Comparison of ENCODE assay signal across 14 cellular contexts in genomic region chr14:22915886-22916521, GRCh38. TPM values are rescaled to one million over a fixed set of nuclear protein-coding genes. Genes with fewer than 3 reads are reported as not detected.
DNase-seq lines count a peak whose midpoint lies in the region; ATAC-seq and TF ChIP-seq lines count a peak whose summit lies in the region.
"Had no signal": no experiment of that assay in that cellular context is flagged by ENCODE, and none has a peak within 500 bp of the region (broad histone marks: within the 10 kb centered on the region; RNA-seq: fewer than 3 reads in every experiment).

No MANE protein-coding gene starts in this region.

- H3K27me3 ChIP-seq in stomach = no peaks in the 10 kb centered on the region

- no peaks in the 10 kb centered on the region for H3K9me3 ChIP-seq in T-helper 17 cell (ENCODE audit: control insufficient read depth, low read length, poor library complexity, severe bottlenecking)
- H3K9me3 ChIP-seq in stomach = no peaks in the 10 kb centered on the region
- H3K9me3 ChIP-seq: HAP-1 had no signal

- WGBS in stomach, 5 donors = 79 to 84% (median 81%) methylated on average over 8 of the region's 8 CpGs

- peak overlapping the region; percentile 33 for H3K27ac Mint-ChIP-seq in activated CD4-positive, alpha-beta memory T cell treated with anti-CD3 and anti-CD28 coated beads for 36 hours
- H3K27ac Mint-ChIP-seq in activated CD4-positive, alpha-beta memory T cell treated with anti-CD3 and anti-CD28 coated beads, Interleukin-2, amount 10 ng/mL, durations not matched to agents 7 days and 5 days = no peak overlapping the region
- H3K27ac Mint-ChIP-seq in T-helper 17 cell = peak overlapping the region; percentile 100

- ATAC-seq in T-helper 17 cell (no peak), HG02938 (IDR thresholded peaks at IDR 0.05; ENCODE audit: unreplicated experiment) (no peak)
- ATAC-seq: stimulated activated naive B cell treated with anti-CD40 and anti-IgM and Interleukin-4, amounts not matched to agents 10 μg/mL and 1 μg/mL and 100 μg/mL, for 72 hours had no signal

- H3K4me3 ChIP-seq in fibroblast of villous mesenchyme (ENCODE audit: low read depth, low read length) = no peak overlapping the region
- no peak overlapping the region for H3K4me3 ChIP-seq in stomach
- H3K4me3 ChIP-seq: HAP-1 had no signal

- no peak for TF ChIP-seq CTCF in fibroblast of villous mesenchyme (IDR thresholded peaks at IDR 0.05; ENCODE audit: insufficient read depth, low read depth, low read length)
- no peak for TF ChIP-seq CTCF in stomach (IDR thresholded peaks at IDR 0.05)

- H3K4me3 Mint-ChIP-seq in activated CD4-positive, alpha-beta memory T cell treated with anti-CD3 and anti-CD28 coated beads for 36 hours = no peak overlapping the region
- H3K4me3 Mint-ChIP-seq in activated CD4-positive, alpha-beta memory T cell treated with anti-CD3 and anti-CD28 coated beads, Interleukin-2, amount 10 ng/mL, durations not matched to agents 7 days and 5 days = no peak overlapping the region
- no peak overlapping the region for H3K4me3 Mint-ChIP-seq in T-helper 17 cell

- peaks cover 33 to 68% (median 53%) of the 10 kb centered on the region in 4 donors for H3K4me1 ChIP-seq in stomach

- no peaks in the 10 kb centered on the region for H3K9me3 Mint-ChIP-seq in activated CD4-positive, alpha-beta memory T cell treated with anti-CD3 and anti-CD28 coated beads for 36 hours
- H3K9me3 Mint-ChIP-seq in activated CD4-positive, alpha-beta memory T cell treated with anti-CD3 and anti-CD28 coated beads, Interleukin-2, amount 10 ng/mL, durations not matched to agents 7 days and 5 days = no peaks in the 10 kb centered on the region
- H3K9me3 Mint-ChIP-seq: stimulated activated naive B cell treated with anti-CD40 and anti-IgM and Interleukin-4, amounts not matched to agents 10 μg/mL and 1 μg/mL and 100 μg/mL, for 72 hours had no signal

- no peaks in the 10 kb centered on the region for H3K27me3 Mint-ChIP-seq in activated CD4-positive, alpha-beta memory T cell treated with anti-CD3 and anti-CD28 coated beads for 36 hours
- H3K27me3 Mint-ChIP-seq in activated CD4-positive, alpha-beta memory T cell treated with anti-CD3 and anti-CD28 coated beads, Interleukin-2, amount 10 ng/mL, durations not matched to agents 7 days and 5 days = no peaks in the 10 kb centered on the region
- no peaks in the 10 kb centered on the region for H3K27me3 Mint-ChIP-seq in T-helper 17 cell
- H3K27me3 Mint-ChIP-seq: stimulated activated naive B cell treated with anti-CD40 and anti-IgM and Interleukin-4, amounts not matched to agents 10 μg/mL and 1 μg/mL and 100 μg/mL, for 72 hours had no signal

- no peak for DNase-seq in activated CD4-positive, alpha-beta memory T cell treated with anti-CD3 and anti-CD28 coated beads for 36 hours
- no peak for DNase-seq in activated CD4-positive, alpha-beta memory T cell treated with anti-CD3 and anti-CD28 coated beads, Interleukin-2, amount 10 ng/mL, durations not matched to agents 7 days and 5 days
- no peak for DNase-seq in T-helper 17 cell
- DNase-seq in fibroblast of villous mesenchyme (ENCODE audit: low read depth) = peak; percentile 79
- peak; percentile 31 for DNase-seq in stomach
- no peak for DNase-seq in COR-L47 (lab: John Stamatoyannopoulos, UW)
- no peak for DNase-seq in HK-2 (ENCODE audit: unreplicated experiment)
- DNase-seq: activated T-cell treated with anti-CD3 and anti-CD28 coated beads, Interleukin-2, amount 50 U/mL, for 48 hours; NCI-H1092; NCI-H82; stimulated activated naive B cell treated with anti-CD40 and anti-IgM and Interleukin-4, amounts not matched to agents 10 μg/mL and 1 μg/mL and 100 μg/mL, for 72 hours; T1000 had no signal

- peaks cover 30% of the 10 kb centered on the region for H3K36me3 Mint-ChIP-seq in activated CD4-positive, alpha-beta memory T cell treated with anti-CD3 and anti-CD28 coated beads for 36 hours
- H3K36me3 Mint-ChIP-seq in activated CD4-positive, alpha-beta memory T cell treated with anti-CD3 and anti-CD28 coated beads, Interleukin-2, amount 10 ng/mL, durations not matched to agents 7 days and 5 days (ENCODE audit: low read depth) = peaks cover 44% of the 10 kb centered on the region
- H3K36me3 Mint-ChIP-seq in T-helper 17 cell (ENCODE audit: low read depth) = no peaks in the 10 kb centered on the region

- POLR2A ChIA-PET in activated CD4-positive, alpha-beta memory T cell treated with anti-CD3 and anti-CD28 coated beads for 36 hours (lab: Charles Lee) = no interaction called here
- POLR2A ChIA-PET in activated CD4-positive, alpha-beta memory T cell treated with anti-CD3 and anti-CD28 coated beads, Interleukin-2, amount 10 ng/mL, durations not matched to agents 7 days and 5 days (lab: Charles Lee) = interaction anchor here (0.9 to 1.3 kb wide), 6 partner anchors 12 to 41 kb away, joined by 3 to 4 read pairs (median 3); partner anchors contain the start of genes HAUS4 and PRMT5

- no peak for TF ChIP-seq EP300 in stomach (IDR thresholded peaks at IDR 0.05)

- CTCF ChIA-PET in activated CD4-positive, alpha-beta memory T cell treated with anti-CD3 and anti-CD28 coated beads for 36 hours (lab: Charles Lee) = interaction anchor here (1.0 to 5.4 kb wide), 5 partner anchors 15 to 929 kb away, joined by 3 to 35 read pairs (median 6); no protein-coding TSS in a partner anchor
- CTCF ChIA-PET in activated CD4-positive, alpha-beta memory T cell treated with anti-CD3 and anti-CD28 coated beads, Interleukin-2, amount 10 ng/mL, durations not matched to agents 7 days and 5 days (lab: Charles Lee) = interaction anchor here (0.7 to 5.8 kb wide), 10 partner anchors 10 to 161 kb away, joined by 3 to 49 read pairs (median 5); partner anchors contain the start of genes LRP10 and PRMT5

- TF ChIP-seq POLR2A in stomach (IDR thresholded peaks at IDR 0.05) = no peak

- H3K4me1 Mint-ChIP-seq in activated CD4-positive, alpha-beta memory T cell treated with anti-CD3 and anti-CD28 coated beads for 36 hours (ENCODE audit: low read depth) = peaks cover 50% of the 10 kb centered on the region
- H3K4me1 Mint-ChIP-seq in activated CD4-positive, alpha-beta memory T cell treated with anti-CD3 and anti-CD28 coated beads, Interleukin-2, amount 10 ng/mL, durations not matched to agents 7 days and 5 days = peaks cover 50% of the 10 kb centered on the region
- peaks cover 27% of the 10 kb centered on the region for H3K4me1 Mint-ChIP-seq in T-helper 17 cell

- H3K36me3 ChIP-seq in stomach = peaks cover 9 to 44% (median 31%) of the 10 kb centered on the region in 4 donors

- intact Hi-C loops in activated CD4-positive, alpha-beta memory T cell treated with anti-CD3 and anti-CD28 coated beads for 36 hours (cut with micrococcal nuclease) = loop anchor here (5.0 kb wide), 1 partner anchor 41 kb away; the partner anchor contains the start of gene HAUS4
- intact Hi-C loops in stomach (cut with DNase I; ENCODE audit: low total_unique reads) = no loop called here

- peak overlapping the region in 4 of 5 donors; percentile 23 to 99 (median 52) for H3K27ac ChIP-seq in stomach

RNA-seq across cellular contexts. Expression of gene RBM23, which starts 2.9 kb away (rescaled TPM):
- 10 to 100 TPM; 55.0 to 56.0 TPM for total RNA-seq in activated CD4-positive, alpha-beta memory T cell treated with anti-CD3 and anti-CD28 coated beads for 36 hours
- total RNA-seq in activated CD4-positive, alpha-beta memory T cell treated with anti-CD3 and anti-CD28 coated beads, Interleukin-2, amount 10 ng/mL, durations not matched to agents 7 days and 5 days = 10 to 100 TPM; 71.8 to 73.5 TPM
- total RNA-seq in T-helper 17 cell (10 to 100 TPM; 77.3 to 88.9 TPM), fibroblast of villous mesenchyme (60.9 and 68.6 TPM in 2 replicates), stomach (100 to 1,000 TPM in 2 of 5 donors, 10 to 100 TPM in 3; 12.1 to 126 (median 94.7) TPM)
- polyA plus RNA-seq in stomach = 10 to 100 TPM; 23.5 to 59.1 (median 41.2) TPM

RNA-seq across cellular contexts. Expression of gene PRMT5, which starts 13.2 kb away (rescaled TPM):
- 100 to 1,000 TPM in 1 of 2 experiments, 10 to 100 TPM in 1; 85.6 to 100 TPM for total RNA-seq in activated CD4-positive, alpha-beta memory T cell treated with anti-CD3 and anti-CD28 coated beads for 36 hours
- 10 to 100 TPM; 46.3 to 49.8 TPM for total RNA-seq in activated CD4-positive, alpha-beta memory T cell treated with anti-CD3 and anti-CD28 coated beads, Interleukin-2, amount 10 ng/mL, durations not matched to agents 7 days and 5 days
- total RNA-seq in T-helper 17 cell (10 to 100 TPM; 22.8 to 33.9 TPM), fibroblast of villous mesenchyme (56.7 and 82.5 TPM in 2 replicates), stomach (10 to 100 TPM; 20.9 to 48.8 (median 36.2) TPM)
- polyA plus RNA-seq in stomach = 10 to 100 TPM; 32.1 to 39.6 (median 38.0) TPM

RNA-seq across cellular contexts. Expression of gene REM2, which starts 33.0 kb away (rescaled TPM):
- total RNA-seq in activated CD4-positive, alpha-beta memory T cell treated with anti-CD3 and anti-CD28 coated beads for 36 hours = under 1 TPM; 0.36 to 0.77 TPM
- total RNA-seq in activated CD4-positive, alpha-beta memory T cell treated with anti-CD3 and anti-CD28 coated beads, Interleukin-2, amount 10 ng/mL, durations not matched to agents 7 days and 5 days = 1 to 10 TPM in 1 of 2 experiments, under 1 TPM in 1; 0.98 to 1.2 TPM
- total RNA-seq in T-helper 17 cell (1 to 10 TPM; 7.2 to 8.7 TPM), fibroblast of villous mesenchyme (under 0.01 and 0.43 TPM in 2 replicates), stomach (1 to 10 TPM in 1 of 5 donors, under 1 TPM in 2, not detected in 2; 0.45 to 1.1 (median 0.87) TPM)
- 1 to 10 TPM in 1 of 3 donors, under 1 TPM in 1, not detected in 1; 0.12 to 1.2 TPM for polyA plus RNA-seq in stomach

RNA-seq across cellular contexts. Expression of gene HAUS4, which starts 40.9 kb away (rescaled TPM):
- 10 to 100 TPM; 84.4 to 86.6 TPM for total RNA-seq in activated CD4-positive, alpha-beta memory T cell treated with anti-CD3 and anti-CD28 coated beads for 36 hours
- total RNA-seq in activated CD4-positive, alpha-beta memory T cell treated with anti-CD3 and anti-CD28 coated beads, Interleukin-2, amount 10 ng/mL, durations not matched to agents 7 days and 5 days = 10 to 100 TPM; 60.2 to 66.5 TPM
- total RNA-seq in T-helper 17 cell = 10 to 100 TPM; 19.5 to 25.9 TPM
- 29.8 and 46.7 TPM in 2 replicates for total RNA-seq in fibroblast of villous mesenchyme
- 100 to 1,000 TPM in 1 of 5 donors, 10 to 100 TPM in 4; 38.5 to 121 (median 76.8) TPM for total RNA-seq in stomach
- 10 to 100 TPM; 28.1 to 38.8 (median 37.0) TPM for polyA plus RNA-seq in stomach

RNA-seq across cellular contexts. Expression of gene LRP10, which starts 44.5 kb away (rescaled TPM):
- 10 to 100 TPM; 62.4 to 64.3 TPM for total RNA-seq in activated CD4-positive, alpha-beta memory T cell treated with anti-CD3 and anti-CD28 coated beads for 36 hours
- total RNA-seq in activated CD4-positive, alpha-beta memory T cell treated with anti-CD3 and anti-CD28 coated beads, Interleukin-2, amount 10 ng/mL, durations not matched to agents 7 days and 5 days = 10 to 100 TPM; 88.5 to 98.6 TPM
- 10 to 100 TPM; 76.9 to 84.5 TPM for total RNA-seq in T-helper 17 cell
- 104 and 108 TPM in 2 replicates for total RNA-seq in fibroblast of villous mesenchyme
- 100 to 1,000 TPM in 3 of 5 donors, 10 to 100 TPM in 2; 37.1 to 277 (median 112) TPM for total RNA-seq in stomach
- polyA plus RNA-seq in stomach = 10 to 100 TPM; 25.1 to 47.3 (median 26.9) TPM

Comparison
In these comparisons a context has a peak if more than half of its experiments do, and no peak if none do; other contexts are left out.
1. DNase-seq: peak in fibroblast of villous mesenchyme (single experiment) and stomach (single experiment); none in activated CD4-positive, alpha-beta memory T cell treated with anti-CD3 and anti-CD28 coated beads for 36 hours (single experiment), activated CD4-positive, alpha-beta memory T cell treated with anti-CD3 and anti-CD28 coated beads, Interleukin-2, amount 10 ng/mL, durations not matched to agents 7 days and 5 days (single experiment), T-helper 17 cell (0 of 3), COR-L47 (single experiment) and HK-2 (single experiment).